ENCODE assay signal across 1 cellular context in genomic region chr17:82458885-82459424, GRCh38.
TF ChIP-seq lines count a peak whose summit lies in the region.

No MANE protein-coding gene starts in this region.

TF ChIP-seq in HepG2, 621 proteins besides CTCF, POLR2A, EP300 and RAD21 (continued from another document and continues in another):
- TF ChIP-seq MXD4 (CRISPR knock-in tag; IDR thresholded peaks at IDR 0.05), result no peak
- TF ChIP-seq NFKB2 (CRISPR knock-in tag; IDR thresholded peaks at IDR 0.05; ENCODE audit: borderline replicate concordance), result peak; percentile 61; the same call in 1 of the 2 replicates
- TF ChIP-seq NR2F2 (IDR thresholded peaks at IDR 0.05; ENCODE audit: borderline replicate concordance, low read depth), result no peak
- TF ChIP-seq FOXA3 (CRISPR knock-in tag; IDR thresholded peaks at IDR 0.05), result no peak
- no peak for TF ChIP-seq PPARG (CRISPR knock-in tag; conservative IDR thresholded peaks at IDR 0.05)
- no peak for TF ChIP-seq ZNF644 (CRISPR knock-in tag; IDR thresholded peaks at IDR 0.05; ENCODE audit: low read depth)
- TF ChIP-seq FOXO4 (CRISPR knock-in tag; conservative IDR thresholded peaks at IDR 0.05), result peak; percentile 97; the same call in 1 of the 2 replicates
- no peak for TF ChIP-seq ZNF776 (CRISPR knock-in tag; IDR thresholded peaks at IDR 0.05)
- TF ChIP-seq ZNF678 (CRISPR knock-in tag; IDR thresholded peaks at IDR 0.05), result no peak
- TF ChIP-seq MTA1 (CRISPR knock-in tag; IDR thresholded peaks at IDR 0.05; ENCODE audit: borderline replicate concordance), result peak; percentile 72; the same call in 1 of the 2 replicates
- 0 out of 2 replicates have a peak, but pooled peaks have one; percentile 8 for TF ChIP-seq HNF4A (CRISPR knock-in tag; IDR thresholded peaks at IDR 0.05)
- TF ChIP-seq ZNF687 (CRISPR knock-in tag; IDR thresholded peaks at IDR 0.05), result peak; percentile 26
- TF ChIP-seq ONECUT2 (CRISPR knock-in tag; IDR thresholded peaks at IDR 0.05), result no peak
- TF ChIP-seq NFRKB (IDR thresholded peaks at IDR 0.05), result no peak
- TF ChIP-seq ZNF441 (CRISPR knock-in tag; IDR thresholded peaks at IDR 0.05; ENCODE audit: borderline replicate concordance), result peak; percentile 16; the same call in 1 of the 2 replicates
- no peak for TF ChIP-seq CERS6 (CRISPR knock-in tag; IDR thresholded peaks at IDR 0.05)
- TF ChIP-seq ZNF83 (CRISPR knock-in tag; IDR thresholded peaks at IDR 0.05; ENCODE audit: borderline replicate concordance), result 0 out of 2 replicates have a peak, but pooled peaks have one; percentile 31
- no peak for TF ChIP-seq SALL2 (CRISPR knock-in tag; IDR thresholded peaks at IDR 0.05)
- TF ChIP-seq, protein P1, sequence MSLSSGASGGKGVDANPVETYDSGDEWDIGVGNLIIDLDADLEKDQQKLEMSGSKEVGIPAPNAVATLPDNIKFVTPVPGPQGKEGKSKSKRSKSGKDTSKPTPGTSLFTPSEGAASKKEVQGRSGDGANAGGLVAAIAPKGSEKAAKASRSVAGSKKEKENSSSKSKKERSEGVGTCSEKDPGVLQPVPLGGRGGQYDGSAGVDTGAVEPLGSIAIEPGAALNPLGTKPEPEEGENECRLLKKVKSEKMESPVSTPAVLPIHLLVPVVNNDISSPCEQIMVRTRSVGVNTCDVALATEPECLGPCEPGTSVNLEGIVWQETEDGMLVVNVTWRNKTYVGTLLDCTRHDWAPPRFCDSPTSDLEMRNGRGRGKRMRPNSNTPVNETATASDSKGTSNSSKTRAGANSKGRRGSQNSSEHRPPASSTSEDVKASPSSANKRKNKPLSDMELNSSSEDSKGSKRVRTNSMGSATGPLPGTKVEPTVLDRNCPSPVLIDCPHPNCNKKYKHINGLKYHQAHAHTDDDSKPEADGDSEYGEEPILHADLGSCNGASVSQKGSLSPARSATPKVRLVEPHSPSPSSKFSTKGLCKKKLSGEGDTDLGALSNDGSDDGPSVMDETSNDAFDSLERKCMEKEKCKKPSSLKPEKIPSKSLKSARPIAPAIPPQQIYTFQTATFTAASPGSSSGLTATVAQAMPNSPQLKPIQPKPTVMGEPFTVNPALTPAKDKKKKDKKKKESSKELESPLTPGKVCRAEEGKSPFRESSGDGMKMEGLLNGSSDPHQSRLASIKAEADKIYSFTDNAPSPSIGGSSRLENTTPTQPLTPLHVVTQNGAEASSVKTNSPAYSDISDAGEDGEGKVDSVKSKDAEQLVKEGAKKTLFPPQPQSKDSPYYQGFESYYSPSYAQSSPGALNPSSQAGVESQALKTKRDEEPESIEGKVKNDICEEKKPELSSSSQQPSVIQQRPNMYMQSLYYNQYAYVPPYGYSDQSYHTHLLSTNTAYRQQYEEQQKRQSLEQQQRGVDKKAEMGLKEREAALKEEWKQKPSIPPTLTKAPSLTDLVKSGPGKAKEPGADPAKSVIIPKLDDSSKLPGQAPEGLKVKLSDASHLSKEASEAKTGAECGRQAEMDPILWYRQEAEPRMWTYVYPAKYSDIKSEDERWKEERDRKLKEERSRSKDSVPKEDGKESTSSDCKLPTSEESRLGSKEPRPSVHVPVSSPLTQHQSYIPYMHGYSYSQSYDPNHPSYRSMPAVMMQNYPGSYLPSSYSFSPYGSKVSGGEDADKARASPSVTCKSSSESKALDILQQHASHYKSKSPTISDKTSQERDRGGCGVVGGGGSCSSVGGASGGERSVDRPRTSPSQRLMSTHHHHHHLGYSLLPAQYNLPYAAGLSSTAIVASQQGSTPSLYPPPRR (CRISPR knock-in tag; IDR thresholded peaks at IDR 0.05; ENCODE audit: borderline replicate concordance), result no peak
- no peak for TF ChIP-seq POLR2G (IDR thresholded peaks at IDR 0.05; ENCODE audit: low read depth, low read length)
- 0 out of 2 replicates have a peak, but pooled peaks have one; percentile 17 for TF ChIP-seq NCOA1 (CRISPR knock-in tag; IDR thresholded peaks at IDR 0.05)
- TF ChIP-seq E2F2 (CRISPR knock-in tag; IDR thresholded peaks at IDR 0.05; ENCODE audit: borderline replicate concordance), result 0 out of 2 replicates have a peak, but pooled peaks have one; percentile 48
- no peak for TF ChIP-seq PRDM10 (CRISPR knock-in tag; IDR thresholded peaks at IDR 0.05; ENCODE audit: low read depth)
- no peak for TF ChIP-seq IKZF4 (CRISPR knock-in tag; IDR thresholded peaks at IDR 0.05; ENCODE audit: borderline replicate concordance, low read depth, not compliant biosample characterization)
- TF ChIP-seq ISL2 (CRISPR knock-in tag; IDR thresholded peaks at IDR 0.05), result no peak
- no peak for TF ChIP-seq PRPF4 (IDR thresholded peaks at IDR 0.05; ENCODE audit: low read depth, low read length, poor library complexity, severe bottlenecking)
- TF ChIP-seq POLR2AphosphoS2 (IDR thresholded peaks at IDR 0.05; ENCODE audit: low read depth, low read length), result 0 out of 2 replicates have a peak, but pooled peaks have one; percentile 2
- no peak for TF ChIP-seq ZNF331 (CRISPR knock-in tag; IDR thresholded peaks at IDR 0.05)
- no peak for TF ChIP-seq CEBPB (IDR thresholded peaks at IDR 0.05; ENCODE audit: borderline replicate concordance, low read depth, low read length)
- TF ChIP-seq HMGA1 (CRISPR knock-in tag; conservative IDR thresholded peaks at IDR 0.05), result no peak
- no peak for TF ChIP-seq ZNF709 (CRISPR knock-in tag; IDR thresholded peaks at IDR 0.05)
- TF ChIP-seq, protein P2, sequence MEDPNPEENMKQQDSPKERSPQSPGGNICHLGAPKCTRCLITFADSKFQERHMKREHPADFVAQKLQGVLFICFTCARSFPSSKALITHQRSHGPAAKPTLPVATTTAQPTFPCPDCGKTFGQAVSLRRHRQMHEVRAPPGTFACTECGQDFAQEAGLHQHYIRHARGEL (CRISPR knock-in tag; IDR thresholded peaks at IDR 0.05), result no peak
- no peak for TF ChIP-seq RFXAP (CRISPR knock-in tag; IDR thresholded peaks at IDR 0.05; ENCODE audit: borderline replicate concordance)
- TF ChIP-seq, protein P3, sequence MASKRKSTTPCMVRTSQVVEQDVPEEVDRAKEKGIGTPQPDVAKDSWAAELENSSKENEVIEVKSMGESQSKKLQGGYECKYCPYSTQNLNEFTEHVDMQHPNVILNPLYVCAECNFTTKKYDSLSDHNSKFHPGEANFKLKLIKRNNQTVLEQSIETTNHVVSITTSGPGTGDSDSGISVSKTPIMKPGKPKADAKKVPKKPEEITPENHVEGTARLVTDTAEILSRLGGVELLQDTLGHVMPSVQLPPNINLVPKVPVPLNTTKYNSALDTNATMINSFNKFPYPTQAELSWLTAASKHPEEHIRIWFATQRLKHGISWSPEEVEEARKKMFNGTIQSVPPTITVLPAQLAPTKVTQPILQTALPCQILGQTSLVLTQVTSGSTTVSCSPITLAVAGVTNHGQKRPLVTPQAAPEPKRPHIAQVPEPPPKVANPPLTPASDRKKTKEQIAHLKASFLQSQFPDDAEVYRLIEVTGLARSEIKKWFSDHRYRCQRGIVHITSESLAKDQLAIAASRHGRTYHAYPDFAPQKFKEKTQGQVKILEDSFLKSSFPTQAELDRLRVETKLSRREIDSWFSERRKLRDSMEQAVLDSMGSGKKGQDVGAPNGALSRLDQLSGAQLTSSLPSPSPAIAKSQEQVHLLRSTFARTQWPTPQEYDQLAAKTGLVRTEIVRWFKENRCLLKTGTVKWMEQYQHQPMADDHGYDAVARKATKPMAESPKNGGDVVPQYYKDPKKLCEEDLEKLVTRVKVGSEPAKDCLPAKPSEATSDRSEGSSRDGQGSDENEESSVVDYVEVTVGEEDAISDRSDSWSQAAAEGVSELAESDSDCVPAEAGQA (IDR thresholded peaks at IDR 0.05; ENCODE audit: low read depth), result no peak
- TF ChIP-seq, protein P3 (CRISPR knock-in tag; IDR thresholded peaks at IDR 0.05; ENCODE audit: borderline replicate concordance), result peak; percentile 78; the same call in 1 of the 2 replicates
- TF ChIP-seq ZNF33A (CRISPR knock-in tag; IDR thresholded peaks at IDR 0.05; ENCODE audit: borderline replicate concordance), result no peak
- no peak for TF ChIP-seq HHEX (CRISPR knock-in tag; IDR thresholded peaks at IDR 0.05)
